In the genomic region with DNA sequence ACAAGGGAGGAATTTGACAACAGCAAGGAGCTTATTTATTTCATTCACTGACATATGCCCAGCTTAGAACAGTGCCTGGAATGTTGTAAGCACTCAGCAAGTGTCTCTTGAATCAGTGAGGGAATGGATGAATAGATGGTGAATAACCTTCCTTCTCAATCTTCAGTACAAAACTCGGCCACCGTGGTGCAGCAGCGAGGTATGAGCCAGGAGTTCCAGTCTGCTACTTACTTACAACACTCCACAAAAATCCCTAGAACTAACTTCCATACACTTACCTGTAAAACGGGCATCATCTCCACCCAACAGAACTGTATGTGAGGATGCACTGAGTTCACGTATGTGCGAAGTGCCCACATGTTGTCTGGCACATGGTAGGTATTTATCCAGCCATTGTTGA, we compare ENCODE assay signal across 9 cellular contexts.
DNase-seq lines count a peak whose midpoint lies in the region; ATAC-seq, FAIRE-seq and TF ChIP-seq lines count a peak whose summit lies in the region.
"Had no signal": no experiment of that assay in that cellular context is flagged by ENCODE, and none has a peak within 500 bp of the region (broad histone marks: within the 10 kb centered on the region; RNA-seq: fewer than 3 reads in every experiment).

No MANE protein-coding gene starts in this region.

- H3K4me1 ChIP-seq in rectal smooth muscle tissue (ENCODE audit: control insufficient read depth, insufficient read depth, low read length), result peaks cover 11% of the 10 kb centered on the region

- peak; percentile 47 for TF ChIP-seq CTCF in epithelial cell of proximal tubule (conservative IDR thresholded peaks at IDR 0.05; ENCODE audit: low read depth, low read length)

- ATAC-seq in GM19452 (IDR thresholded peaks at IDR 0.05; ENCODE audit: unreplicated experiment) (no peak), GM21526 (IDR thresholded peaks at IDR 0.05; ENCODE audit: low FRiP score, unreplicated experiment) (no peak)

- TF ChIP-seq POLR2A in H54 (IDR thresholded peaks at IDR 0.05; ENCODE audit: low read depth, low read length), result no peak

- no peaks in the 10 kb centered on the region for H3K36me3 ChIP-seq in rectal smooth muscle tissue (ENCODE audit: control insufficient read depth, insufficient read depth, low read length)

- CTCF ChIA-PET in HEK293T (lab: Yijun Ruan, JAX), result no interaction called here

- no peak for FAIRE-seq in H54 (lab: Jason Lieb, UNC)

- H3K27me3 ChIP-seq in rectal smooth muscle tissue (ENCODE audit: control insufficient read depth, insufficient read depth, low read length), result no peaks in the 10 kb centered on the region

- POLR2A ChIA-PET in HEK293T (lab: Yijun Ruan, JAX), result interaction anchor here (1.1 kb wide), 1 partner anchor 45 kb away, joined by 3 read pairs; no protein-coding TSS in a partner anchor

- peak overlapping the region; percentile 48 for H3K27ac ChIP-seq in rectal smooth muscle tissue (ENCODE audit: low read depth, low read length)

- no peak overlapping the region for H3K9ac ChIP-seq in rectal smooth muscle tissue (ENCODE audit: low read length)

- H3K4me3 ChIP-seq in epithelial cell of proximal tubule (ENCODE audit: low read depth, low read length) (no peak overlapping the region), rectal smooth muscle tissue (ENCODE audit: low read length) (no peak overlapping the region)

- DNase-seq in HEK293T (ENCODE audit: extremely low spot score) (peak; percentile 53), NCI-H748 (lab: John Stamatoyannopoulos, UW; ENCODE audit: unreplicated experiment) (peak; percentile 53), epithelial cell of proximal tubule (ENCODE audit: low read depth) (no peak), H54 (ENCODE audit: insufficient read length, low spot score) (no peak)
- DNase-seq: activated gamma-delta T cell treated with Interleukin-2 at 50 U/mL for 16 hours, NCI-H2081 had no signal

TF ChIP-seq in HEK293T, 16 proteins besides CTCF, POLR2A, EP300 and RAD21:
- TF ChIP-seq SUZ12 (IDR thresholded peaks at IDR 0.05) (no peak), FOXM1 (IDR thresholded peaks at IDR 0.05; ENCODE audit: borderline replicate concordance) (no peak), FOXK2 (IDR thresholded peaks at IDR 0.05) (no peak), LEF1 (IDR thresholded peaks at IDR 0.05; ENCODE audit: borderline replicate concordance) (no peak), SP1 (IDR thresholded peaks at IDR 0.05) (no peak), L3MBTL2 (conservative IDR thresholded peaks at IDR 0.05) (no peak), NFRKB (IDR thresholded peaks at IDR 0.05) (no peak), CTBP1 (IDR thresholded peaks at IDR 0.05; ENCODE audit: borderline replicate concordance) (no peak), ARNT (IDR thresholded peaks at IDR 0.05) (no peak)

Comparison
In these comparisons a context has a peak if more than half of its experiments do, and no peak if none do; other contexts are left out.
1. DNase-seq: peak in HEK293T (single experiment) and NCI-H748 (single experiment); none in epithelial cell of proximal tubule (single experiment) and H54 (single experiment).